15 cellular contexts compared by ENCODE assay signal in the genomic region with DNA sequence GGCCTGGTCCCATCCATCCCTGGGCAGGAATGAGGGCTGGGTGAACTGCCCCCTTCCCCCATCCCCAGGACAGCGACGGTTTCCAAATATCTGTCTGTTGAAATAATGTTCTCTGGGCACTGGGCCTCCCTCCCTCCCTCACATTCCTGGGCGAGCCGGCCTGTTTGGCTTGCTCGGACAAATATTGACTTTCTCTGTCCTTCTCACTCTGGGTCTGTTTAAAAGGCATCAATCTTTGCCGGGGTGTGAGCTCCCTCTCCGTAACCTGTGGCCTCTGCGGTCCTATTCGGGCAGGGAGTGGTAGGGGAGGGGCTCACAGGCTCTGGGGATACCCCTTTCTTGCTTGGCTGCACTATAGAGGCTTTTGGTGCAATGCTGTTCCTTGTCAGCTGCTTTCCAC. TPM values are rescaled to one million over a fixed set of nuclear protein-coding genes. Genes with fewer than 3 reads are reported as not detected.
DNase-seq lines count a peak whose midpoint lies in the region; ATAC-seq and TF ChIP-seq lines count a peak whose summit lies in the region.
"Had no signal": no experiment of that assay in that cellular context is flagged by ENCODE, and none has a peak within 500 bp of the region (broad histone marks: within the 10 kb centered on the region; RNA-seq: fewer than 3 reads in every experiment).

No MANE protein-coding gene starts in this region.

- H3K27me3 ChIP-seq in PC-3 (ENCODE audit: low read length): no peaks in the 10 kb centered on the region

- H3K4me1 ChIP-seq in PC-3 (ENCODE audit: insufficient read depth, low read length): peaks cover 20% of the 10 kb centered on the region

- H3K79me2 ChIP-seq in PC-3 (ENCODE audit: low read length): no peaks in the 10 kb centered on the region

- no peaks in the 10 kb centered on the region for H3K36me3 ChIP-seq in PC-3 (ENCODE audit: low read depth, low read length)

- POLR2A ChIA-PET in PC-3 (lab: Charles Lee; ENCODE audit: unreplicated experiment): interaction anchor here (0.6 kb wide), 1 partner anchor 18 kb away, joined by 7 read pairs; no protein-coding TSS in a partner anchor
- POLR2A ChIA-PET in activated CD4-positive, alpha-beta memory T cell treated with anti-CD3 and anti-CD28 coated beads, Interleukin-2, amount 10 ng/mL, durations not matched to agents 7 days and 5 days (lab: Charles Lee): no interaction called here

- peak overlapping the region; percentile 37 for H3K27ac ChIP-seq in PC-3 (ENCODE audit: low read length)

- no TSS peak for BruUV-seq in PC-3 (replicated peaks; lab: Mats Ljungman, UMichigan)

- no peak overlapping the region for H3K9ac ChIP-seq in PC-3 (ENCODE audit: low read length)

- DNase-seq in DMS153 (lab: John Stamatoyannopoulos, UW) (peak; percentile 30), PC-3 (peak; percentile 82), kidney glomerular epithelial cell (lab: John Stamatoyannopoulos, UW) (peak; percentile 52), sciatic nerve (ENCODE audit: low spot score) (peak; percentile 73), D341Med (ENCODE audit: low spot score) (no peak)
- DNase-seq in T-helper 2 cell treated with Interferon-gamma antibody and Interleukin-4, amounts not matched to agents 5 μg/mL and 100 μg/mL, for 36 hours (ENCODE audit: low spot score): no peak
- DNase-seq in activated CD4-positive, alpha-beta memory T cell treated with anti-CD3 and anti-CD28 coated beads, Interleukin-2, amount 10 ng/mL, durations not matched to agents 7 days and 5 days: no peak
- DNase-seq: activated CD4-positive, alpha-beta T cell treated with anti-CD3 and anti-CD28 coated beads for 1 hour; activated T-cell treated with anti-CD3 and anti-CD28 coated beads, Interleukin-2, amount 50 U/mL, for 48 hours; CD4-positive, alpha-beta T cell; NCI-H1092; NCI-H524 treated with DMSO at 0.1 percent for 48 hours; stimulated activated naive CD8-positive, alpha-beta T cell treated with anti-CD3 and anti-CD28 coated beads, Interleukin-15, amount 100 ng/mL, for 72 hours had no signal

- CTCF ChIA-PET in PC-3 (lab: Charles Lee): interaction anchor here (1.0 kb wide), 1 partner anchor 41 kb away, joined by 4 read pairs; no protein-coding TSS in a partner anchor
- CTCF ChIA-PET in activated CD4-positive, alpha-beta memory T cell treated with anti-CD3 and anti-CD28 coated beads, Interleukin-2, amount 10 ng/mL, durations not matched to agents 7 days and 5 days (lab: Charles Lee): no interaction called here

- ATAC-seq in PC-3 (peak; percentile 96), sciatic nerve (peak; percentile 89), GM19455 (IDR thresholded peaks at IDR 0.05; ENCODE audit: unreplicated experiment) (no peak)
- ATAC-seq: SK-N-SH treated with all-trans-retinoic acid at 6 μM for 48 hours; stimulated activated naive CD8-positive, alpha-beta T cell treated with anti-CD3 and anti-CD28 coated beads, Interleukin-15, amount 100 ng/mL, for 72 hours had no signal

- H3K4me2 ChIP-seq in PC-3 (ENCODE audit: low read length): peak overlapping the region; percentile 57

- no peaks in the 10 kb centered on the region for H3K27me3 Mint-ChIP-seq in T-helper 2 cell treated with Interferon-gamma antibody and Interleukin-4, amounts not matched to agents 5 μg/mL and 100 μg/mL, for 36 hours (ENCODE audit: low read depth)
- H3K27me3 Mint-ChIP-seq in activated CD4-positive, alpha-beta memory T cell treated with anti-CD3 and anti-CD28 coated beads, Interleukin-2, amount 10 ng/mL, durations not matched to agents 7 days and 5 days: peaks cover 11% of the 10 kb centered on the region

- no peak overlapping the region for H3K4me3 Mint-ChIP-seq in T-helper 2 cell treated with Interferon-gamma antibody and Interleukin-4, amounts not matched to agents 5 μg/mL and 100 μg/mL, for 36 hours
- no peak overlapping the region for H3K4me3 Mint-ChIP-seq in activated CD4-positive, alpha-beta memory T cell treated with anti-CD3 and anti-CD28 coated beads, Interleukin-2, amount 10 ng/mL, durations not matched to agents 7 days and 5 days
- H3K4me3 Mint-ChIP-seq: CD4-positive, alpha-beta T cell; stimulated activated naive CD8-positive, alpha-beta T cell treated with anti-CD3 and anti-CD28 coated beads, Interleukin-15, amount 100 ng/mL, for 72 hours had no signal

- H3K4me1 Mint-ChIP-seq in T-helper 2 cell treated with Interferon-gamma antibody and Interleukin-4, amounts not matched to agents 5 μg/mL and 100 μg/mL, for 36 hours (ENCODE audit: low read depth): no peaks in the 10 kb centered on the region
- H3K4me1 Mint-ChIP-seq in activated CD4-positive, alpha-beta memory T cell treated with anti-CD3 and anti-CD28 coated beads, Interleukin-2, amount 10 ng/mL, durations not matched to agents 7 days and 5 days: no peaks in the 10 kb centered on the region
- H3K4me1 Mint-ChIP-seq: stimulated activated naive CD8-positive, alpha-beta T cell treated with anti-CD3 and anti-CD28 coated beads, Interleukin-15, amount 100 ng/mL, for 72 hours had no signal

- intact Hi-C loops in PC-3 (cut with micrococcal nuclease) (no loop called here), sciatic nerve (cut with DNase I) (no loop called here)

- no peaks in the 10 kb centered on the region for H3K36me3 Mint-ChIP-seq in T-helper 2 cell treated with Interferon-gamma antibody and Interleukin-4, amounts not matched to agents 5 μg/mL and 100 μg/mL, for 36 hours (ENCODE audit: low read depth)
- H3K36me3 Mint-ChIP-seq in activated CD4-positive, alpha-beta memory T cell treated with anti-CD3 and anti-CD28 coated beads, Interleukin-2, amount 10 ng/mL, durations not matched to agents 7 days and 5 days (ENCODE audit: low read depth): no peaks in the 10 kb centered on the region

- peak overlapping the region; percentile 19; the same call in 1 of the 2 replicates for H3K4me3 ChIP-seq in PC-3 (ENCODE audit: low read length)

- no peaks in the 10 kb centered on the region for H3K9me3 Mint-ChIP-seq in T-helper 2 cell treated with Interferon-gamma antibody and Interleukin-4, amounts not matched to agents 5 μg/mL and 100 μg/mL, for 36 hours
- no peaks in the 10 kb centered on the region for H3K9me3 Mint-ChIP-seq in activated CD4-positive, alpha-beta memory T cell treated with anti-CD3 and anti-CD28 coated beads, Interleukin-2, amount 10 ng/mL, durations not matched to agents 7 days and 5 days
- H3K9me3 Mint-ChIP-seq: CD4-positive, alpha-beta T cell; stimulated activated naive CD8-positive, alpha-beta T cell treated with anti-CD3 and anti-CD28 coated beads, Interleukin-15, amount 100 ng/mL, for 72 hours had no signal

- H3F3A ChIP-seq in PC-3 (ENCODE audit: low read length, unreplicated experiment): no peaks in the 10 kb centered on the region

- peak overlapping the region; percentile 8; the same call in 1 of the 2 replicates for H2AFZ ChIP-seq in PC-3 (ENCODE audit: low read length)

- H4K20me1 ChIP-seq in PC-3 (ENCODE audit: low read length): no peaks in the 10 kb centered on the region

- no peaks in the 10 kb centered on the region for H3K9me2 ChIP-seq in PC-3 (replicated peaks; ENCODE audit: low read length)

- TF ChIP-seq CTCF in PC-3 (conservative IDR thresholded peaks at IDR 0.05; ENCODE audit: low read depth, low read length): no peak

- no peak overlapping the region for H3K27ac Mint-ChIP-seq in T-helper 2 cell treated with Interferon-gamma antibody and Interleukin-4, amounts not matched to agents 5 μg/mL and 100 μg/mL, for 36 hours
- no peak overlapping the region for H3K27ac Mint-ChIP-seq in activated CD4-positive, alpha-beta memory T cell treated with anti-CD3 and anti-CD28 coated beads, Interleukin-2, amount 10 ng/mL, durations not matched to agents 7 days and 5 days
- H3K27ac Mint-ChIP-seq: CD4-positive, alpha-beta T cell; stimulated activated naive CD8-positive, alpha-beta T cell treated with anti-CD3 and anti-CD28 coated beads, Interleukin-15, amount 100 ng/mL, for 72 hours had no signal

- H3K9me3 ChIP-seq in PC-3 (ENCODE audit: low read length): no peaks in the 10 kb centered on the region

RNA-seq across cellular contexts. Expression of a gene that starts 40.2 kb away (rescaled TPM):
- total RNA-seq in PC-3 (2014; rRNA removed) (0.80 and 0.86 TPM in 2 replicates), sciatic nerve (12.3 TPM)
- total RNA-seq in activated CD4-positive, alpha-beta memory T cell treated with anti-CD3 and anti-CD28 coated beads, Interleukin-2, amount 10 ng/mL, durations not matched to agents 7 days and 5 days: under 1 TPM; 0.65 to 0.68 TPM

Comparison
In these comparisons a context has a peak if more than half of its experiments do, and no peak if none do; other contexts are left out.
1. DNase-seq: peak in DMS153 (single experiment), PC-3 (single experiment), kidney glomerular epithelial cell (single experiment) and sciatic nerve (single experiment); none in D341Med (single experiment), T-helper 2 cell treated with Interferon-gamma antibody and Interleukin-4, amounts not matched to agents 5 μg/mL and 100 μg/mL, for 36 hours (single experiment) and activated CD4-positive, alpha-beta memory T cell treated with anti-CD3 and anti-CD28 coated beads, Interleukin-2, amount 10 ng/mL, durations not matched to agents 7 days and 5 days (single experiment).